ENCODE assay signal across 12 cellular contexts in the genomic region with DNA sequence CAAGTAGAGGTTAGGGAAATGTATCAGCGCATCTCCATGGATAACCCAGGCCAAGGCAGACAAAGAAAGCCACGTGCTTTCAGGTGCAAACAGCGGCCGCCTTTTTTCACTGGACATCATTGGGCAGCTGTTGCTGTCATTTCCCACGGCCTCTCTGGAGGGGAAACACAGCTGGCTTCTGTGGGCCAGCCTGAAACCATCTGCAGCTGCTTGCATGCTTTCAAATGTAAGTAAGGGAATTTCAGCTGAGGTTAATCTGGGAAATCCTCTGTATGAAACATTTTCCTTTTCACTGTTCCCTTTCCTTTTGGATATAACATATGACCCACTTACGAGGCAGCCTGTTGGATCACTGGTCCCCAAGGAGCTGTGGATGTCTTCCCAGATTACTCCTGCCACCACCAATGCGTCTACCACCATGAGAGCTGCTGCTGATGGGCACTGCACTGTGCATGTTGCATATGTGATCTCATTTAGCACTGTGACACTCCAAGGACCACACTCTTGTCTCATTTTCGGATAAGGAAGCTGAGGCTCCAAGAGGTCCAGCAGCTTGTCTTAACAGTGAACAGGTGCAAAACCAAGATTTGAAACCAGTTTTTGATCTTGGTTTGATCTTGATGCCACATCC.
A peak's percentile ranks its signal among the peaks of the same experiment; 100 is the strongest.
DNase-seq lines count a peak whose midpoint lies in the region; ATAC-seq and TF ChIP-seq lines count a peak whose summit lies in the region.
"Had no signal": no experiment of that assay in that cellular context is flagged by ENCODE, and none has a peak within 500 bp of the region (broad histone marks: within the 10 kb centered on the region; RNA-seq: fewer than 3 reads in every experiment).

No MANE protein-coding gene starts in this region.

- H4K20me1 ChIP-seq in PC-3 (ENCODE audit: low read length), result peaks cover 39% of the 10 kb centered on the region; the same call in 1 of the 2 replicates

- no peak overlapping the region for H2AFZ ChIP-seq in PC-3 (ENCODE audit: low read length)

- H3K36me3 Mint-ChIP-seq in brain, result no peaks in the 10 kb centered on the region

- no peaks in the 10 kb centered on the region for H3K27me3 Mint-ChIP-seq in brain

- ATAC-seq in GM19452 (IDR thresholded peaks at IDR 0.05; ENCODE audit: unreplicated experiment), result peak; percentile 90
- ATAC-seq in HG03064 (IDR thresholded peaks at IDR 0.05; ENCODE audit: low read depth, unreplicated experiment), result peak; percentile 87
- no peak for ATAC-seq in PC-3
- ATAC-seq: gastroesophageal sphincter had no signal

- POLR2A ChIA-PET in GM10248 (lab: Yijun Ruan, JAX), result interaction anchor here (0.6 to 1.2 kb wide), 3 partner anchors 30 to 155 kb away, joined by 3 to 5 read pairs (median 3); partner anchors contain the start of gene TXN
- POLR2A ChIA-PET in PC-3 (lab: Charles Lee; ENCODE audit: unreplicated experiment), result no interaction called here

- H3K4me3 ChIP-seq in brain microvascular endothelial cell (ENCODE audit: low read depth, low read length) (no peak overlapping the region), PC-3 (ENCODE audit: low read length) (no peak overlapping the region)
- H3K4me3 ChIP-seq: gastroesophageal sphincter had no signal

- peaks cover 21% of the 10 kb centered on the region for H3K36me3 ChIP-seq in brain microvascular endothelial cell (replicated peaks)
- H3K36me3 ChIP-seq in PC-3 (ENCODE audit: low read depth, low read length), result peaks cover 3% of the 10 kb centered on the region; the same call in 1 of the 2 replicates
- H3K36me3 ChIP-seq: gastroesophageal sphincter, neutrophil had no signal

- H3K27me3 ChIP-seq in brain microvascular endothelial cell (replicated peaks) (no peaks in the 10 kb centered on the region), PC-3 (ENCODE audit: low read length) (no peaks in the 10 kb centered on the region)
- H3K27me3 ChIP-seq: gastroesophageal sphincter, neutrophil had no signal

- H3F3A ChIP-seq in PC-3 (ENCODE audit: low read length, unreplicated experiment), result no peaks in the 10 kb centered on the region

- H3K4me3 Mint-ChIP-seq in brain, result no peak overlapping the region
- H3K4me3 Mint-ChIP-seq: T-helper 1 cell treated with Interleukin-12 subunit alpha and Interleukin-12 subunit beta and Interleukin-4 antibody, amounts not matched to agents 30 μg/mL and 1 μg/mL, for 36 hours had no signal

- intact Hi-C loops in PC-3 (cut with micrococcal nuclease), result no loop called here

- CTCF ChIA-PET in GM10248 (lab: Yijun Ruan, JAX), result interaction anchor here (1.0 to 5.0 kb wide), 13 partner anchors 10 to 205 kb away, joined by 3 to 23 read pairs (median 4); no protein-coding TSS in a partner anchor
- CTCF ChIA-PET in PC-3 (lab: Charles Lee), result no interaction called here

- peaks cover 0 to 4% (median 0%) of the 10 kb centered on the region in 5 experiments for H3K9me3 Mint-ChIP-seq in brain
- H3K9me3 Mint-ChIP-seq: T-helper 1 cell treated with Interleukin-12 subunit alpha and Interleukin-12 subunit beta and Interleukin-4 antibody, amounts not matched to agents 30 μg/mL and 1 μg/mL, for 36 hours had no signal

- TF ChIP-seq CTCF in GM10248 (IDR thresholded peaks at IDR 0.05; ENCODE audit: control extremely low read depth, extremely low read depth, low read depth, missing control alignments), result no peak
- no peak for TF ChIP-seq CTCF in brain (conservative IDR thresholded peaks at IDR 0.05)
- TF ChIP-seq CTCF in brain microvascular endothelial cell (IDR thresholded peaks at IDR 0.05; ENCODE audit: low read depth, low read length, missing control alignments), result no peak
- no peak for TF ChIP-seq CTCF in PC-3 (conservative IDR thresholded peaks at IDR 0.05; ENCODE audit: low read depth, low read length)

- BruUV-seq in PC-3 (replicated peaks; lab: Mats Ljungman, UMichigan), result no TSS peak

- peak; percentile 59 for DNase-seq in GM10248 (ENCODE audit: extremely low spot score)
- DNase-seq in glomerular visceral epithelial cell (ENCODE audit: extremely low spot score), result no peak
- no peak for DNase-seq in brain microvascular endothelial cell
- DNase-seq in PC-3, result no peak
- DNase-seq in NCI-H1048 (lab: John Stamatoyannopoulos, UW), result no peak
- DNase-seq: stimulated activated CD8-positive, alpha-beta memory T cell treated with anti-CD3 and anti-CD28 coated beads, Interleukin-4, amount 100 ng/mL, for 48 hours had no signal

- peaks cover 83% of the 10 kb centered on the region for H3K4me1 Mint-ChIP-seq in brain

- peaks cover 5% of the 10 kb centered on the region; the same call in 1 of the 2 replicates for H3K4me1 ChIP-seq in PC-3 (ENCODE audit: insufficient read depth, low read length)

- no peaks in the 10 kb centered on the region for H3K9me3 ChIP-seq in PC-3 (ENCODE audit: low read length)
- H3K9me3 ChIP-seq: gastroesophageal sphincter, neutrophil had no signal

- no peak overlapping the region for H3K4me2 ChIP-seq in PC-3 (ENCODE audit: low read length)

- no peak overlapping the region for H3K9ac ChIP-seq in PC-3 (ENCODE audit: low read length)

- in situ Hi-C loops in brain microvascular endothelial cell (cut with HindIII; ENCODE audit: low pct_ligation_motif_present, low sequenced_read_pairs), result no loop called here

- no peaks in the 10 kb centered on the region for H3K9me2 ChIP-seq in PC-3 (replicated peaks; ENCODE audit: low read length)

- peak overlapping the region in 3 of 5 experiments; percentile 61 to 97 (median 80) for H3K27ac Mint-ChIP-seq in brain
- H3K27ac Mint-ChIP-seq: T-helper 1 cell treated with Interleukin-12 subunit alpha and Interleukin-12 subunit beta and Interleukin-4 antibody, amounts not matched to agents 30 μg/mL and 1 μg/mL, for 36 hours had no signal

- no peak overlapping the region for H3K27ac ChIP-seq in brain microvascular endothelial cell
- H3K27ac ChIP-seq in PC-3 (ENCODE audit: low read length), result no peak overlapping the region
- H3K27ac ChIP-seq: gastroesophageal sphincter, neutrophil had no signal

- H3K79me2 ChIP-seq in PC-3 (ENCODE audit: low read length), result peaks cover 59% of the 10 kb centered on the region
